9 cellular contexts compared by ENCODE assay signal in the genomic region with DNA sequence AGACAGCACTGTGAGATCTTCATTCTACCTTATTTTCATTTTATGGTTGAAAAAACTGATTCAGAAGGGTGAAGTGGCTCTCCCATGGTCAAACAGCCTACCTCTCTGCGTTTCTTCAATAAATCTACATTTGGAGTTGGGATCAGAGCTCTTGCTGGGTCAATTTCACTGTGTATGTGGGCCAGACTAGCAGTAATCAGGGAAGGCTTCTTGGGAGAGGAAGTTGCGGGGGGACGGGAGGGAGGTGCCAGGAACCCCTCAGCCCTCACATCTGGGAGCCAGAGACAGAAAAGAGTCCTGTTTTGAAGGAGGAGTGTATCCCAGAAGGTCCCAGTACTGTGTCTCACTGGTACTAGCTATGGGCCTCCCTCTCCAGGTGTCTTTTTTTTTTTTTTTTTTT. TPM values are rescaled to one million over a fixed set of nuclear protein-coding genes. Genes with fewer than 3 reads are reported as not detected.
DNase-seq lines count a peak whose midpoint lies in the region; ATAC-seq, FAIRE-seq and TF ChIP-seq lines count a peak whose summit lies in the region.
"Had no signal": no experiment of that assay in that cellular context is flagged by ENCODE, and none has a peak within 500 bp of the region (broad histone marks: within the 10 kb centered on the region; RNA-seq: fewer than 3 reads in every experiment).

No MANE protein-coding gene starts in this region.

- peak overlapping the region; percentile 25; the same call in 1 of the 2 replicates for H3K27ac ChIP-seq in WERI-Rb-1
- H3K27ac ChIP-seq in foreskin keratinocyte = peak overlapping the region; percentile 70
- peak overlapping the region; percentile 81 to 91 for H3K27ac ChIP-seq in small intestine (ENCODE audit: low read depth in 1 of 2, low read length in 1 of 2)

- TF ChIP-seq CTCF in WERI-Rb-1 (IDR thresholded peaks at IDR 0.05; ENCODE audit: low read depth, low read length) (no peak), foreskin keratinocyte (conservative IDR thresholded peaks at IDR 0.05) (no peak)

- no peaks in the 10 kb centered on the region for H3K9me3 ChIP-seq in WERI-Rb-1 (ENCODE audit: severe bottlenecking)
- H3K9me3 ChIP-seq in small intestine (ENCODE audit: control insufficient read depth, low read depth) = no peaks in the 10 kb centered on the region

- no peak for FAIRE-seq in small intestine (lab: Jason Lieb, UNC)
- FAIRE-seq: H54 had no signal

- whole genome bisulfite sequencing in small intestine, 3 donors = 46 to 59% (median 57%) methylated on average over 3 of the region's 3 CpGs

- H3K36me3 ChIP-seq in H7 (replicated peaks; ENCODE audit: control insufficient read depth, insufficient read depth, low read length) (peaks cover 8% of the 10 kb centered on the region), WERI-Rb-1 (peaks cover 18% of the 10 kb centered on the region), small intestine (ENCODE audit: control insufficient read depth in 2 of 2, insufficient read depth in 2 of 2, low read length in 2 of 2) (peaks cover 0 to 7% of the 10 kb centered on the region in 2 donors)

- peak; percentile 43 for DNase-seq in H7
- no peak for DNase-seq in WERI-Rb-1
- no peak for DNase-seq in foreskin keratinocyte
- no peak for DNase-seq in small intestine
- no peak for DNase-seq in DMS153 treated with DMSO at 0.1 percent for 48 hours (lab: John Stamatoyannopoulos, UW; ENCODE audit: unreplicated experiment)
- no peak for DNase-seq in iPS-NIHi11 (ENCODE audit: low spot score)

- ATAC-seq in foreskin keratinocyte (no peak), HG03565 (IDR thresholded peaks at IDR 0.05; ENCODE audit: unreplicated experiment) (no peak), GM18867 (IDR thresholded peaks at IDR 0.05; ENCODE audit: unreplicated experiment) (no peak)

- H3K27me3 ChIP-seq in H7 (ENCODE audit: control insufficient read depth, insufficient read depth, low read length) (no peaks in the 10 kb centered on the region), WERI-Rb-1 (ENCODE audit: insufficient read depth, low read depth, severe bottlenecking) (no peaks in the 10 kb centered on the region), foreskin keratinocyte (no peaks in the 10 kb centered on the region), small intestine (ENCODE audit: control insufficient read depth in 2 of 2, insufficient read depth in 2 of 2, low read length in 2 of 2) (no peaks in the 10 kb centered on the region)

- H3K4me3 ChIP-seq in H7 (ENCODE audit: insufficient read depth, low read depth, low read length) (peak overlapping the region; percentile 90), WERI-Rb-1 (ENCODE audit: low read depth, low read length) (peak overlapping the region; percentile 69), small intestine (ENCODE audit: low read depth in 1 of 2, low read length in 2 of 2) (peak overlapping the region; percentile 70 to 79)

- H3K4me1 ChIP-seq in foreskin keratinocyte (peaks cover 4% of the 10 kb centered on the region), small intestine (ENCODE audit: control insufficient read depth in 2 of 2, insufficient read depth in 1 of 2, low read depth in 1 of 2, low read length in 1 of 2) (peaks cover 3% of the 10 kb centered on the region in 2 donors)

RNA-seq across cellular contexts. Expression of a gene that starts 0.9 kb away (rescaled TPM):
- total RNA-seq in H7 (2014; rRNA removed; shearing (Covaris generic)) = 190 and 202 TPM in 2 replicates
- 105 and 106 TPM in 2 replicates for total RNA-seq in foreskin keratinocyte
- polyA plus RNA-seq in foreskin keratinocyte = 140 and 143 TPM in 2 replicates
- polyA plus RNA-seq in small intestine = 10 to 100 TPM; 72.3 to 81.3 (median 78.1) TPM

RNA-seq across cellular contexts. Expression of a gene that starts 13.1 kb away (rescaled TPM):
- total RNA-seq in H7 (2014; rRNA removed; shearing (Covaris generic)) = 1,268 and 1,295 TPM in 2 replicates
- total RNA-seq in foreskin keratinocyte = 1,160 and 1,167 TPM in 2 replicates
- 1,727 and 1,808 TPM in 2 replicates for polyA plus RNA-seq in foreskin keratinocyte
- polyA plus RNA-seq in small intestine = 1,000 to 10,000 TPM in 2 of 3 donors, 100 to 1,000 TPM in 1; 741 to 1,139 (median 1,049) TPM

RNA-seq across cellular contexts. Expression of a gene that starts 15.2 kb away (rescaled TPM):
- 446 and 481 TPM in 2 replicates for total RNA-seq in H7 (2014; rRNA removed; shearing (Covaris generic))
- 240 and 245 TPM in 2 replicates for total RNA-seq in foreskin keratinocyte
- polyA plus RNA-seq in foreskin keratinocyte = 342 and 349 TPM in 2 replicates
- 100 to 1,000 TPM; 175 to 189 (median 185) TPM for polyA plus RNA-seq in small intestine

RNA-seq across cellular contexts. Expression of a gene that starts 30.0 kb away (rescaled TPM):
- total RNA-seq in H7 (2014; rRNA removed; shearing (Covaris generic)) = 117 TPM in 2 replicates
- 69.5 and 69.8 TPM in 2 replicates for total RNA-seq in foreskin keratinocyte
- polyA plus RNA-seq in foreskin keratinocyte = 84.5 and 88.3 TPM in 2 replicates
- polyA plus RNA-seq in small intestine = 100 to 1,000 TPM in 1 of 3 donors, 10 to 100 TPM in 2; 59.9 to 102 (median 71.8) TPM

RNA-seq across cellular contexts. Expression of a gene that starts 36.7 kb away (rescaled TPM):
- 16.4 and 17.0 TPM in 2 replicates for total RNA-seq in H7 (2014; rRNA removed; shearing (Covaris generic))
- total RNA-seq in foreskin keratinocyte = 13.0 and 13.4 TPM in 2 replicates
- 6.8 and 8.1 TPM in 2 replicates for polyA plus RNA-seq in foreskin keratinocyte
- polyA plus RNA-seq in small intestine = 10 to 100 TPM in 1 of 3 donors, 1 to 10 TPM in 2; 8.6 to 11.4 (median 9.5) TPM

Comparison
In these comparisons a context has a peak if more than half of its experiments do, and no peak if none do; other contexts are left out.
1. H3K27ac ChIP-seq: peak in every context shown above with its lines; median percentile 86 in small intestine; 70 in foreskin keratinocyte; 25 in WERI-Rb-1.